Comparison of ENCODE assay signal across 14 cellular contexts in genomic region chr1:19688041-19688842, GRCh38. TPM values are rescaled to one million over a fixed set of nuclear protein-coding genes. Genes with fewer than 3 reads are reported as not detected.
DNase-seq lines count a peak whose midpoint lies in the region; ATAC-seq lines count a peak whose summit lies in the region.
"Had no signal": no experiment of that assay in that cellular context is flagged by ENCODE, and none has a peak within 500 bp of the region (broad histone marks: within the 10 kb centered on the region; RNA-seq: fewer than 3 reads in every experiment).

No MANE protein-coding gene starts in this region.

- peaks cover 37% of the 10 kb centered on the region for H3K4me1 Mint-ChIP-seq in activated naive CD8-positive, alpha-beta T cell (ENCODE audit: low read depth)
- peaks cover 19% of the 10 kb centered on the region for H3K4me1 Mint-ChIP-seq in activated naive CD8-positive, alpha-beta T cell treated with anti-CD3 and anti-CD28 coated beads for 36 hours
- H3K4me1 Mint-ChIP-seq: nephron had no signal

- intact Hi-C loops in left ventricle myocardium superior (cut with micrococcal nuclease) = no loop called here

- H3K27ac ChIP-seq in caudate nucleus (ENCODE audit: low read depth, low read length) = no peak overlapping the region
- H3K27ac ChIP-seq: hepatocyte, thyroid gland had no signal

- H3K36me3 Mint-ChIP-seq in activated naive CD8-positive, alpha-beta T cell = peaks cover 14% of the 10 kb centered on the region
- peaks cover 45% of the 10 kb centered on the region for H3K36me3 Mint-ChIP-seq in activated naive CD8-positive, alpha-beta T cell treated with anti-CD3 and anti-CD28 coated beads for 36 hours

- H3K27me3 Mint-ChIP-seq in activated naive CD8-positive, alpha-beta T cell = no peaks in the 10 kb centered on the region
- H3K27me3 Mint-ChIP-seq in activated naive CD8-positive, alpha-beta T cell treated with anti-CD3 and anti-CD28 coated beads for 36 hours = no peaks in the 10 kb centered on the region
- H3K27me3 Mint-ChIP-seq: dendritic cell treated with granulocyte-macrophage colony-stimulating factor and Interleukin-4, amounts not matched to agents 40 ng/mL and 50 ng/mL, for 4 days had no signal

- H3K27ac Mint-ChIP-seq in activated naive CD8-positive, alpha-beta T cell = peak overlapping the region; percentile 83
- no peak overlapping the region for H3K27ac Mint-ChIP-seq in activated naive CD8-positive, alpha-beta T cell treated with anti-CD3 and anti-CD28 coated beads for 36 hours
- H3K27ac Mint-ChIP-seq: dendritic cell treated with granulocyte-macrophage colony-stimulating factor and Interleukin-4, amounts not matched to agents 40 ng/mL and 50 ng/mL, for 4 days; nephron had no signal

- ATAC-seq in left ventricle myocardium superior (peak; percentile 53), GM21526 (IDR thresholded peaks at IDR 0.05; ENCODE audit: low FRiP score, unreplicated experiment) (no peak)

- no peaks in the 10 kb centered on the region for H3K9me3 Mint-ChIP-seq in activated naive CD8-positive, alpha-beta T cell (ENCODE audit: low read depth)
- peaks cover 8% of the 10 kb centered on the region for H3K9me3 Mint-ChIP-seq in activated naive CD8-positive, alpha-beta T cell treated with anti-CD3 and anti-CD28 coated beads for 36 hours

- H3K4me3 Mint-ChIP-seq in activated naive CD8-positive, alpha-beta T cell = peak overlapping the region; percentile 54
- no peak overlapping the region for H3K4me3 Mint-ChIP-seq in activated naive CD8-positive, alpha-beta T cell treated with anti-CD3 and anti-CD28 coated beads for 36 hours
- H3K4me3 Mint-ChIP-seq: dendritic cell treated with granulocyte-macrophage colony-stimulating factor and Interleukin-4, amounts not matched to agents 40 ng/mL and 50 ng/mL, for 4 days; nephron had no signal

- no peak for DNase-seq in activated naive CD8-positive, alpha-beta T cell treated with anti-CD3 and anti-CD28 coated beads for 36 hours
- peak; percentile 29 for DNase-seq in activated T-cell treated with anti-CD3 and anti-CD28 coated beads, Interleukin-2, amount 50 U/mL, for 1 hour
- DNase-seq in left ventricle myocardium superior (no peak), DMS53 (lab: John Stamatoyannopoulos, UW) (no peak), caudate nucleus (lab: John Stamatoyannopoulos, UW) (no peak)
- DNase-seq in stimulated activated CD8-positive, alpha-beta memory T cell treated with anti-CD3 and anti-CD28 coated beads, Interleukin-7, amount 100 ng/mL, for 4 hours (ENCODE audit: low read depth in 2 of 2) = peak; percentile 10 to 33
- DNase-seq: ACHN, NCI-H446 treated with DMSO at 0.1 percent for 48 hours, thyroid gland had no signal

RNA-seq across cellular contexts. Expression of gene HTR6, which starts 23.6 kb away (rescaled TPM):
- not detected for total RNA-seq in activated naive CD8-positive, alpha-beta T cell treated with anti-CD3 and anti-CD28 coated beads for 36 hours
- total RNA-seq in left ventricle myocardium superior = not detected
- total RNA-seq: hepatocyte, thyroid gland had no signal

RNA-seq across cellular contexts. Expression of gene NBL1, which starts 44.1 kb away (rescaled TPM):
- 10 to 100 TPM; 20.0 to 22.0 TPM for total RNA-seq in activated naive CD8-positive, alpha-beta T cell treated with anti-CD3 and anti-CD28 coated beads for 36 hours
- 49.1 TPM for total RNA-seq in left ventricle myocardium superior

Comparison
In these comparisons a context has a peak if more than half of its experiments do, and no peak if none do; other contexts are left out.
1. DNase-seq: peak in activated T-cell treated with anti-CD3 and anti-CD28 coated beads, Interleukin-2, amount 50 U/mL, for 1 hour (single experiment) and stimulated activated CD8-positive, alpha-beta memory T cell treated with anti-CD3 and anti-CD28 coated beads, Interleukin-7, amount 100 ng/mL, for 4 hours (2 of 2); none in activated naive CD8-positive, alpha-beta T cell treated with anti-CD3 and anti-CD28 coated beads for 36 hours (single experiment), left ventricle myocardium superior (single experiment), DMS53 (single experiment) and caudate nucleus (0 of 61).